24 cellular contexts compared by ENCODE assay signal in the genomic region with DNA sequence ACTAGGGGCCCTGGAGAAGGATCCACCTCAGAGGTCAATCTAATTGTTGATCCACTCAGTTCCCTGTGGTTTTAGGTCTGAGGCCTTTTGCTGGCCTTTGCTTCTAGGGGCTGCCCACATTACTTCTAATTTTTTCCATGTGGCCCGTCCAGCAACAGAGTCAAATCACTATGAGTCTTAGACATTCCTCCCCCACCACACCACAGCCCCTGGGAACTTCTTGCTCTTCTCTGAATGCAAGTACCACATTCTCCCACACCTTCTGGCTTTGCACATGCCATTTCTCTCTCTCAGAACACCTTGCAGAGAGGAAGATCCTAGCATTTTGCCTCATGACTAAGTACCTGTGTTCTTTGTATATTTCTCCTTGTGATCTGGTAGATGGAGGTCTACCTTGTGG.
"Had no signal": no experiment of that assay in that cellular context is flagged by ENCODE, and none has a peak within 500 bp of the region (broad histone marks: within the 10 kb centered on the region; RNA-seq: fewer than 3 reads in every experiment).

No MANE protein-coding gene starts in this region.

- H3K9me3 Mint-ChIP-seq: mesothelial cell of epicardium; natural killer cell treated with Interleukin-12 subunit alpha and Interleukin-12 subunit beta and Interleukin-15 and Interleukin-18, amount 100 ng/mL, for 72 hours had no signal

- FAIRE-seq: endometrium had no signal

- H3K9ac ChIP-seq: parathyroid adenoma had no signal

- H3K27ac Mint-ChIP-seq: mesothelial cell of epicardium; natural killer cell treated with Interleukin-12 subunit alpha and Interleukin-12 subunit beta and Interleukin-15 and Interleukin-18, amount 100 ng/mL, for 72 hours had no signal

- H3K27ac ChIP-seq: epithelial cell of prostate, esophagus squamous epithelium, gastroesophageal sphincter, parathyroid adenoma, prostate gland, right lobe of liver, spleen, suprapubic skin, thyroid gland, upper lobe of left lung had no signal

- H3K79me2 ChIP-seq: parathyroid adenoma had no signal

- DNase-seq: effector memory CD4-positive, alpha-beta T cell; esophagus squamous epithelium; foreskin fibroblast; glutamatergic neuron; islet precursor cell; mammary epithelial cell; right lobe of liver; spleen; stimulated activated CD4-positive, alpha-beta T cell treated with anti-CD3 and anti-CD28 coated beads, Interleukin-15, amount 100 ng/mL, for 24 hours; stimulated activated CD4-positive, alpha-beta T cell treated with anti-CD3 and anti-CD28 coated beads, Interleukin-1b, Interleukin-23, amount 100 ng/mL, for 48 hours; stimulated activated CD4-positive, alpha-beta T cell treated with anti-CD3 and anti-CD28 coated beads, Interleukin-4, amount 100 ng/mL, for 24 hours; stimulated activated naive CD8-positive, alpha-beta T cell treated with anti-CD3 and anti-CD28 coated beads, Interleukin-15, Interleukin-2, amounts not matched to agents 100 U/mL and 50 U/mL, for 24 hours; upper lobe of left lung; uterus had no signal

- H3K4me3 Mint-ChIP-seq: mesothelial cell of epicardium; natural killer cell treated with Interleukin-12 subunit alpha and Interleukin-12 subunit beta and Interleukin-15 and Interleukin-18, amount 100 ng/mL, for 72 hours had no signal

- ATAC-seq: gastroesophageal sphincter; left lobe of liver; natural killer cell treated with Interleukin-12 subunit alpha and Interleukin-12 subunit beta and Interleukin-15 and Interleukin-18, amount 100 ng/mL, for 72 hours; right lobe of liver; stimulated activated naive CD8-positive, alpha-beta T cell treated with anti-CD3 and anti-CD28 coated beads, Interleukin-15, Interleukin-2, amounts not matched to agents 100 U/mL and 50 U/mL, for 24 hours had no signal

- H3K4me1 ChIP-seq: esophagus squamous epithelium, gastroesophageal sphincter, parathyroid adenoma, prostate gland, right lobe of liver had no signal

- H3K9me3 ChIP-seq: esophagus squamous epithelium, gastroesophageal sphincter, prostate gland, right lobe of liver, spleen, suprapubic skin, thyroid gland, upper lobe of left lung, uterus had no signal

- H3K27me3 Mint-ChIP-seq: natural killer cell treated with Interleukin-12 subunit alpha and Interleukin-12 subunit beta and Interleukin-15 and Interleukin-18, amount 100 ng/mL, for 72 hours had no signal

- H2AFZ ChIP-seq: parathyroid adenoma had no signal

- H3K4me3 ChIP-seq: esophagus squamous epithelium, gastroesophageal sphincter, prostate gland, right lobe of liver, spleen, suprapubic skin, thyroid gland, upper lobe of left lung, uterus had no signal

- H3K36me3 ChIP-seq: esophagus squamous epithelium, gastroesophageal sphincter, prostate gland, right lobe of liver, spleen, suprapubic skin, thyroid gland, upper lobe of left lung, uterus had no signal

- H3K27me3 ChIP-seq: esophagus squamous epithelium, gastroesophageal sphincter, right lobe of liver, spleen, suprapubic skin, thyroid gland, upper lobe of left lung, uterus had no signal
